ENCODE assay signal across 21 cellular contexts in genomic region chr20:50856475-50857041, GRCh38.
"Had no signal": no experiment of that assay in that cellular context is flagged by ENCODE, and none has a peak within 500 bp of the region (broad histone marks: within the 10 kb centered on the region; RNA-seq: fewer than 3 reads in every experiment).

No MANE protein-coding gene starts in this region.

- DNase-seq: activated B cell treated with CpG ODN at 0.5 μM for 24 hours; activated CD4-positive, alpha-beta memory T cell treated with anti-CD3 and anti-CD28 coated beads, Interleukin-2, amount 10 ng/mL, durations not matched to agents 7 days and 5 days; activated CD4-positive, alpha-beta T cell treated with anti-CD3 and anti-CD28 coated beads for 48 hours; activated effector memory CD4-positive, alpha-beta T cell treated with Interleukin-2 at 50 U/mL for 16 hours; activated naive CD4-positive, alpha-beta T cell treated with anti-CD3 and anti-CD28 coated beads, Interleukin-2, amount 10 ng/mL, durations not matched to agents 7 days and 5 days; activated naive CD8-positive, alpha-beta T cell treated with anti-CD3 and anti-CD28 coated beads, Interleukin-2, amount 50 U/mL, for 24 hours; activated T-cell treated with anti-CD3 and anti-CD28 coated beads, Interleukin-2, amount 50 U/mL, for 4 hours; anterior cingulate cortex; brain microvascular endothelial cell; central memory CD4-positive, alpha-beta T cell; erythroblast; heart right ventricle; lower lobe of right lung; nucleus accumbens; stimulated activated naive CD8-positive, alpha-beta T cell treated with anti-CD3 and anti-CD28 coated beads, Interleukin-15, Interleukin-2, amounts not matched to agents 100 U/mL and 50 U/mL, for 24 hours; substantia nigra; uterus had no signal

- H3K4me3 ChIP-seq: gastroesophageal sphincter, heart right ventricle, lower lobe of right lung, prostate gland, right atrium auricular region, tibial nerve, uterus had no signal

- H3K36me3 ChIP-seq: brain microvascular endothelial cell, gastroesophageal sphincter, heart right ventricle, lower lobe of right lung, prostate gland, right atrium auricular region, tibial nerve, uterus had no signal

- H3K27ac ChIP-seq: brain microvascular endothelial cell, gastroesophageal sphincter, heart right ventricle, lower lobe of right lung, prostate gland, right atrium auricular region, tibial nerve, uterus had no signal

- H3K4me1 ChIP-seq: gastroesophageal sphincter, heart right ventricle, lower lobe of right lung, prostate gland, right atrium auricular region, tibial nerve, uterus had no signal

- H3K9me3 ChIP-seq: gastroesophageal sphincter, heart right ventricle, lower lobe of right lung, prostate gland, right atrium auricular region, tibial nerve, uterus had no signal

- ATAC-seq: activated naive CD8-positive, alpha-beta T cell treated with anti-CD3 and anti-CD28 coated beads, Interleukin-2, amount 50 U/mL, for 24 hours; activated T-cell treated with anti-CD3 and anti-CD28 coated beads, Interleukin-2, amount 50 U/mL, for 4 hours; gastroesophageal sphincter; heart right ventricle; stimulated activated naive CD8-positive, alpha-beta T cell treated with anti-CD3 and anti-CD28 coated beads, Interleukin-15, Interleukin-2, amounts not matched to agents 100 U/mL and 50 U/mL, for 24 hours had no signal

- H3K27me3 ChIP-seq: brain microvascular endothelial cell, gastroesophageal sphincter, right atrium auricular region, tibial nerve, uterus had no signal
